In genomic region chr21:25607151-25607811, GRCh38 we compare ENCODE assay signal across 8 cellular contexts. TPM values are rescaled to one million over a fixed set of nuclear protein-coding genes. Genes with fewer than 3 reads are reported as not detected.
DNase-seq lines count a peak whose midpoint lies in the region; ATAC-seq, FAIRE-seq and TF ChIP-seq lines count a peak whose summit lies in the region.

Gene MRPL39, minus strand, starts transcription at chr21:25607481. Its CDS starts 6 bp downstream, at chr21:25607475.

- no peaks in the 10 kb centered on the region for H3K9me3 ChIP-seq in adrenal gland (replicated peaks in 1 of 3)

- CTCF ChIA-PET in T-cell (lab: Charles Lee), result interaction anchor here (0.5 to 2.4 kb wide), 27 partner anchors 9 to 1110 kb away, joined by 3 to 21 read pairs (median 4); partner anchors contain the start of genes ATP5PF (in 1 of the 2), GABPA (in 1 of the 2) and JAM2 (in 1 of the 2)

- DNase-seq in GM12891 (ENCODE audit: insufficient read length, low spot score), result peak; percentile 83
- DNase-seq in NCI-H1436 (lab: John Stamatoyannopoulos, UW), result peak; percentile 83
- DNase-seq in T-cell, result peak; percentile 63 to 87 (median 80)
- DNase-seq in adrenal gland, result peak; percentile 83 to 93 (median 90)
- peak; percentile 90 for DNase-seq in left cardiac atrium
- DNase-seq in progenitor cell of endocrine pancreas (ENCODE audit: low spot score, unreplicated experiment), result peak; percentile 87
- DNase-seq in ureter (ENCODE audit: low spot score), result peak; percentile 90

- no peaks in the 10 kb centered on the region for H3K27me3 ChIP-seq in adrenal gland

- no peaks in the 10 kb centered on the region for H3K27me3 Mint-ChIP-seq in T-cell
- H3K27me3 Mint-ChIP-seq in progenitor cell of endocrine pancreas, result no peaks in the 10 kb centered on the region

- peak within 1 kb of the TSS; percentile 96 to 98 for H3K27ac Mint-ChIP-seq in T-cell
- peak within 1 kb of the TSS; percentile 99 for H3K27ac Mint-ChIP-seq in progenitor cell of endocrine pancreas

- intact Hi-C loops in adrenal gland (cut with DNase I) (loop anchor here in 1 of 2 donors (5.0 kb wide), 1 partner anchor 100 kb away; no protein-coding TSS in a partner anchor), left cardiac atrium (cut with DNase I) (loop anchor here (5.0 kb wide), 3 partner anchors 35 to 195 kb away; no protein-coding TSS in a partner anchor)

- FAIRE-seq in GM12891 (lab: Jason Lieb, UNC), result peak; percentile 94

- POLR2A ChIA-PET in T-cell (lab: Charles Lee), result interaction anchor here in 1 of 2 donors (0.6 kb wide), 1 partner anchor 44 kb away, joined by 15 read pairs; no protein-coding TSS in a partner anchor

- peak within 1 kb of the TSS; percentile 75 to 92 (median 82) for H3K4me3 ChIP-seq in adrenal gland

- peak within 1 kb of the TSS; percentile 34 to 91 (median 84) for H3K27ac ChIP-seq in adrenal gland

- H3K4me1 ChIP-seq in adrenal gland (replicated peaks in 1 of 2), result peaks cover 0 to 27% of the 10 kb centered on the region in 2 donors

- TF ChIP-seq POLR2A in GM12891 (IDR thresholded peaks at IDR 0.05; ENCODE audit: low read depth, low read length) (peak; percentile 88), adrenal gland (IDR thresholded peaks at IDR 0.05) (peak in 1 of 2 donors; percentile 51)

- H3K4me1 Mint-ChIP-seq in T-cell (peaks cover 43 to 45% (median 43%) of the 10 kb centered on the region in 3 donors), progenitor cell of endocrine pancreas (ENCODE audit: low read depth) (peaks cover 14% of the 10 kb centered on the region)

- H3K4me3 Mint-ChIP-seq in T-cell, result peak within 1 kb of the TSS; percentile 96 to 99 (median 99)
- peak within 1 kb of the TSS; percentile 100 for H3K4me3 Mint-ChIP-seq in progenitor cell of endocrine pancreas (ENCODE audit: low read depth)

- H3K36me3 ChIP-seq in adrenal gland (replicated peaks in 1 of 2), result peaks cover 0 to 13% of the 10 kb centered on the region in 2 donors

- TF ChIP-seq CTCF in adrenal gland (IDR thresholded peaks at IDR 0.05) (peak; percentile 23 to 62 (median 48)), progenitor cell of endocrine pancreas (IDR thresholded peaks at IDR 0.05; ENCODE audit: unreplicated experiment) (peak; percentile 69)

- 0 to 1% (median 0%) methylated on average over 26 to 57 of the region's 57 CpGs for WGBS in adrenal gland, 4 donors

- peaks cover 14% of the 10 kb centered on the region for H3K36me3 Mint-ChIP-seq in T-cell
- H3K36me3 Mint-ChIP-seq in progenitor cell of endocrine pancreas (ENCODE audit: insufficient read depth), result peaks cover 8% of the 10 kb centered on the region

- no peaks in the 10 kb centered on the region for H3K9me3 Mint-ChIP-seq in T-cell
- no peaks in the 10 kb centered on the region for H3K9me3 Mint-ChIP-seq in progenitor cell of endocrine pancreas (ENCODE audit: low read depth)

- ATAC-seq in HG02840 (IDR thresholded peaks at IDR 0.05; ENCODE audit: low FRiP score, unreplicated experiment) (peak; percentile 92), T-cell (replicated peaks in 1 of 4) (peak; percentile 87 to 92 (median 90)), left cardiac atrium (peak; percentile 97 to 98)

TF ChIP-seq in GM12891, 5 proteins besides CTCF, POLR2A, EP300 and RAD21:
- TF ChIP-seq PAX5 (IDR thresholded peaks at IDR 0.05; ENCODE audit: insufficient read depth, low read length, severe bottlenecking) (peak; percentile 52), SPI1 (IDR thresholded peaks at IDR 0.05; ENCODE audit: low read depth, low read length) (0 out of 2 replicates have a peak, but pooled peaks have one; percentile 16), TAF1 (IDR thresholded peaks at IDR 0.05; ENCODE audit: low read depth, low read length) (peak; percentile 99), POU2F2 (IDR thresholded peaks at IDR 0.05; ENCODE audit: low read depth, low read length) (peak; percentile 95), POLR2AphosphoS5 (IDR thresholded peaks at IDR 0.05; ENCODE audit: low read depth, low read length) (peak; percentile 91)

RNA-seq across cellular contexts. Expression of gene MRPL39, which starts in this region (rescaled TPM):
- 56.0 TPM for polyA plus RNA-seq in GM12891 (2012; ENCODE audit: low read depth, missing spikeins)
- 10 to 100 TPM; 10.6 to 18.2 (median 14.8) TPM for total RNA-seq in T-cell
- total RNA-seq in adrenal gland, result 10 to 100 TPM; 19.4 to 50.8 (median 37.6) TPM
- 10 to 100 TPM; 22.5 to 90.7 (median 40.7) TPM for polyA plus RNA-seq in adrenal gland
- total RNA-seq in left cardiac atrium, result 10 to 100 TPM; 37.8 to 39.9 TPM
- 29.9 and 30.7 TPM in 2 replicates for total RNA-seq in progenitor cell of endocrine pancreas
- total RNA-seq in ureter, result 24.0 TPM

Comparison
In these comparisons a context has a peak if more than half of its experiments do, and no peak if none do; other contexts are left out.
1. Peak in every context shown above with its lines: DNase-seq, ATAC-seq, H3K4me3 ChIP-seq and H3K27ac ChIP-seq.